ENCODE assay signal across 8 cellular contexts in the genomic region with DNA sequence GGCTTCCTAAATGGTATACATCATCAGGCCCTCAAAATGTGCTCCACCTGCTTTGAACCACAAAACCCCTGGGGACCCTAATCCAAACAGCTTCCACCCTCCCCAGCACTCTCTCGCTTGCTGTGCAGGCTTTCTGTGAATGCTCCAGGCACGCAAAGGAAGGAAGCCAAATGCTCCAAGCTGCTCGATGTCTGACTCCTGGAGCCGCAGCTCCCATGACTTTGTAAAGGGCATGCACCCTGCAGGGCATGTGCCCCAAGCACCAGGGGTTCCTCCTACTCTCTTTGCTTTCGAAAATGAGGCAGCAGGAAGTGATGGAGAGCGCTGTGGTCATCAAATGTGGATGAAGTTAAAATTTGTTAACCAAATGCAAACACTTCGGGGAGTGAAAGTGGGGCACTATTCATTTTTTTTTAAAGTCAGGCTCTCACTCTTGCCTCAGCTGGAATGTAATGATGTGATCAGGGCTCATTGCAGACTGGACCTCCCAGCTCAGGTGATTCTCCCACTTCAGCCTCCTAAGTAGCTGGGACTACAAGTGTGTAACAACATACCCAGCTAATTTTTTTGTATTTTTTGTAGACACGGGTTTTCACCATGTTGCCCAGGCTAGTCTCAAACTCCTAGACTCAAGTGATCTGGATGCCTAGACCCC.
DNase-seq lines count a peak whose midpoint lies in the region; ATAC-seq and TF ChIP-seq lines count a peak whose summit lies in the region.
"Not testable (repeated sequence)": the region's sequence is repeated elsewhere in the genome, so short reads cannot be mapped to it uniquely, and the experiment has no call there.

No MANE protein-coding gene starts in this region.

- H3K9me3 Mint-ChIP-seq in memory B cell = not testable (repeated sequence)

- not testable (repeated sequence) for H3K27ac ChIP-seq in SU-DHL-6 (ENCODE audit: low read depth, low read length); coronary artery

- not testable (repeated sequence) for H3K27me3 ChIP-seq in SU-DHL-6 (ENCODE audit: low read length)

- H3K79me2 ChIP-seq in SU-DHL-6 (ENCODE audit: insufficient read depth, low read length) = not testable (repeated sequence)

- TF ChIP-seq CTCF in SU-DHL-6 (IDR thresholded peaks at IDR 0.05; ENCODE audit: insufficient read depth, low read length, poor library complexity, severe bottlenecking); coronary artery (IDR thresholded peaks at IDR 0.05): not testable (repeated sequence)

- H3K9me2 ChIP-seq in SU-DHL-6 (replicated peaks; ENCODE audit: insufficient read depth, low read length) = not testable (repeated sequence)

- H3K36me3 ChIP-seq in SU-DHL-6 (ENCODE audit: low read length) = not testable (repeated sequence)

- peak; percentile 96 for ATAC-seq in GM18861 (IDR thresholded peaks at IDR 0.05; ENCODE audit: unreplicated experiment)
- ATAC-seq in GM21786 (IDR thresholded peaks at IDR 0.05; ENCODE audit: unreplicated experiment) = peak; percentile 86
- ATAC-seq in HG03159 (IDR thresholded peaks at IDR 0.05; ENCODE audit: unreplicated experiment) = peak; percentile 96
- peak; percentile 90 for ATAC-seq in memory B cell (ENCODE audit: low read depth)

- H4K20me1 ChIP-seq in SU-DHL-6 (ENCODE audit: low read depth, low read length) = not testable (repeated sequence)

- not testable (repeated sequence) for H3K4me3 ChIP-seq in SU-DHL-6 (ENCODE audit: insufficient read depth, low read length, poor library complexity, severe bottlenecking)
- peak overlapping the region; percentile 36 for H3K4me3 ChIP-seq in coronary artery

- not testable (repeated sequence) for H3K9me3 ChIP-seq in SU-DHL-6 (ENCODE audit: insufficient read depth, low read length)

- H2AFZ ChIP-seq in SU-DHL-6 (ENCODE audit: low read depth, low read length, severe bottlenecking) = peak overlapping the region; percentile 74

- DNase-seq in CD1c-positive myeloid dendritic cell (ENCODE audit: extremely low spot score) (peak; percentile 35), NCI-H146 (lab: John Stamatoyannopoulos, UW) (peak; percentile 63), memory B cell (ENCODE audit: low spot score in 2 of 2) (peak; percentile 17 to 20)
- not testable (repeated sequence) for DNase-seq in coronary artery (ENCODE audit: low spot score)

- not testable (repeated sequence) for H3F3A ChIP-seq in SU-DHL-6 (ENCODE audit: insufficient read depth)

- peak overlapping the region; percentile 70 for H3K4me3 Mint-ChIP-seq in memory B cell

- H3K36me3 Mint-ChIP-seq in memory B cell = not testable (repeated sequence)

- peak overlapping the region; percentile 35 for H3K27ac Mint-ChIP-seq in memory B cell

- H3K9ac ChIP-seq in SU-DHL-6 (ENCODE audit: low read length) = not testable (repeated sequence)

- peaks cover 20% of the 10 kb centered on the region for H3K4me1 Mint-ChIP-seq in memory B cell

- H3K27me3 Mint-ChIP-seq in memory B cell = not testable (repeated sequence)

- peak overlapping the region; percentile 27 for H3K4me2 ChIP-seq in SU-DHL-6 (ENCODE audit: low read depth, low read length, poor library complexity, severe bottlenecking)
